17 cellular contexts compared by ENCODE assay signal in the genomic region with DNA sequence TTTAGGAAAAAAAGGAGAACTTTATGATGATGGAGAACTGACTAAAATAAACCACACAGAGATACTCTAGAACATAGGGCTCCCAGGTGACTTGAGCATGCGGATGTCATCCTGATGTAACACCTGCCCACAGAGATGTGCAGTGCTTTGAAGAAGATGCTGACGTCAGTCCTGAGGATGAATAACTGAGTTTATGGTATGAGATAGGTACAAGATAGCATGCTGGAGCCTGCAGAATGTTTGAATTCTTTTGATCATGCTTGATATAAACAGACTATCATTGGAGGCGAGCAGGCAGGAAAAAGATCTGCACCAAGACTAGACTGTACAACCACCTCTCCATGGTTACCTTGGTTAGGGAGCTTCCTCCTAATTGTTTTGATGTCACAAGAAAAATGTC. TPM values are rescaled to one million over a fixed set of nuclear protein-coding genes. Genes with fewer than 3 reads are reported as not detected.
A peak's percentile ranks its signal among the peaks of the same experiment; 100 is the strongest.
DNase-seq lines count a peak whose midpoint lies in the region; ATAC-seq and TF ChIP-seq lines count a peak whose summit lies in the region.
"Had no signal": no experiment of that assay in that cellular context is flagged by ENCODE, and none has a peak within 500 bp of the region (broad histone marks: within the 10 kb centered on the region; RNA-seq: fewer than 3 reads in every experiment).

No MANE protein-coding gene starts in this region.

- TF ChIP-seq CTCF in epithelial cell of esophagus (IDR thresholded peaks at IDR 0.05; ENCODE audit: insufficient read depth, low read depth, low read length, missing control alignments): no peak

- H3K27me3 Mint-ChIP-seq in activated CD4-positive, alpha-beta memory T cell treated with anti-CD3 and anti-CD28 coated beads, Interleukin-2, amount 10 ng/mL, durations not matched to agents 7 days and 5 days: no peaks in the 10 kb centered on the region

- no peaks in the 10 kb centered on the region for H3K9me3 ChIP-seq in thymus (ENCODE audit: control insufficient read depth)

- H3K4me1 Mint-ChIP-seq in activated CD4-positive, alpha-beta memory T cell treated with anti-CD3 and anti-CD28 coated beads, Interleukin-2, amount 10 ng/mL, durations not matched to agents 7 days and 5 days: peaks cover 49% of the 10 kb centered on the region

- H3K27ac Mint-ChIP-seq in activated CD4-positive, alpha-beta memory T cell treated with anti-CD3 and anti-CD28 coated beads, Interleukin-2, amount 10 ng/mL, durations not matched to agents 7 days and 5 days: peak overlapping the region; percentile 40

- H3K27ac ChIP-seq in thymus (ENCODE audit: low read depth): peak overlapping the region; percentile 21
- H3K27ac ChIP-seq: left lung, suprapubic skin had no signal

- H3K36me3 Mint-ChIP-seq in activated CD4-positive, alpha-beta memory T cell treated with anti-CD3 and anti-CD28 coated beads, Interleukin-2, amount 10 ng/mL, durations not matched to agents 7 days and 5 days (ENCODE audit: low read depth): peaks cover 56% of the 10 kb centered on the region

- POLR2A ChIA-PET in activated CD4-positive, alpha-beta memory T cell treated with anti-CD3 and anti-CD28 coated beads, Interleukin-2, amount 10 ng/mL, durations not matched to agents 7 days and 5 days (lab: Charles Lee): interaction anchor here (1.0 to 5.9 kb wide), 2 partner anchors 9 to 100 kb away, joined by 3 to 40 read pairs; no protein-coding TSS in a partner anchor

- no peaks in the 10 kb centered on the region for H3K27me3 ChIP-seq in thymus (ENCODE audit: control insufficient read depth, insufficient read depth)
- H3K27me3 ChIP-seq: left lung, suprapubic skin had no signal

- peak; percentile 60 for DNase-seq in stimulated activated CD4-positive, alpha-beta T cell treated with anti-CD3 and anti-CD28 coated beads, Interleukin-1b, Interleukin-23, amount 100 ng/mL, for 48 hours
- no peak for DNase-seq in stimulated activated CD4-positive, alpha-beta T cell treated with anti-CD3 and anti-CD28 coated beads, Interleukin-2, amount 100 ng/mL, for 48 hours
- no peak for DNase-seq in activated CD4-positive, alpha-beta memory T cell treated with anti-CD3 and anti-CD28 coated beads, Interleukin-2, amount 10 ng/mL, durations not matched to agents 7 days and 5 days
- DNase-seq in epithelial cell of esophagus (ENCODE audit: low read depth) (peak; percentile 91), DMS114 treated with DMSO at 0.1 percent for 48 hours (lab: John Stamatoyannopoulos, UW; ENCODE audit: unreplicated experiment) (no peak), amniotic stem cell (lab: John Stamatoyannopoulos, UW) (no peak)
- DNase-seq: foreskin fibroblast, left lung, MM.1S, NCI-H2029, posterior cingulate gyrus had no signal

- no peak overlapping the region for H3K4me3 Mint-ChIP-seq in activated CD4-positive, alpha-beta memory T cell treated with anti-CD3 and anti-CD28 coated beads, Interleukin-2, amount 10 ng/mL, durations not matched to agents 7 days and 5 days

- ATAC-seq in GM18519 (IDR thresholded peaks at IDR 0.05; ENCODE audit: low FRiP score, unreplicated experiment): no peak
- ATAC-seq: HCT116, left lung, Panc1, SK-N-SH treated with all-trans-retinoic acid at 6 μM for 48 hours had no signal

- no peaks in the 10 kb centered on the region for H3K4me1 ChIP-seq in thymus (ENCODE audit: control insufficient read depth, insufficient read depth, low read length)
- H3K4me1 ChIP-seq: left lung, suprapubic skin had no signal

- WGBS in thymus: 82% methylated on average over 3 of the region's 3 CpGs

- CTCF ChIA-PET in activated CD4-positive, alpha-beta memory T cell treated with anti-CD3 and anti-CD28 coated beads, Interleukin-2, amount 10 ng/mL, durations not matched to agents 7 days and 5 days (lab: Charles Lee): no interaction called here

- H3K9me3 Mint-ChIP-seq in activated CD4-positive, alpha-beta memory T cell treated with anti-CD3 and anti-CD28 coated beads, Interleukin-2, amount 10 ng/mL, durations not matched to agents 7 days and 5 days: peaks cover 28% of the 10 kb centered on the region

- H3K4me3 ChIP-seq in epithelial cell of esophagus (ENCODE audit: low read length): no peak overlapping the region
- no peak overlapping the region for H3K4me3 ChIP-seq in thymus (ENCODE audit: low read length)
- H3K4me3 ChIP-seq: left lung, suprapubic skin had no signal

- no peaks in the 10 kb centered on the region for H3K36me3 ChIP-seq in thymus (ENCODE audit: control insufficient read depth, insufficient read depth)
- H3K36me3 ChIP-seq: left lung, suprapubic skin had no signal

RNA-seq across cellular contexts. Expression of gene CCR4, which starts 12.4 kb away (rescaled TPM):
- total RNA-seq in activated CD4-positive, alpha-beta memory T cell treated with anti-CD3 and anti-CD28 coated beads, Interleukin-2, amount 10 ng/mL, durations not matched to agents 7 days and 5 days: 100 to 1,000 TPM; 117 to 118 TPM
- polyA plus RNA-seq in thymus: 27.9 TPM

Comparison
In these comparisons a context has a peak if more than half of its experiments do, and no peak if none do; other contexts are left out.
1. DNase-seq: peak in stimulated activated CD4-positive, alpha-beta T cell treated with anti-CD3 and anti-CD28 coated beads, Interleukin-1b, Interleukin-23, amount 100 ng/mL, for 48 hours (single experiment) and epithelial cell of esophagus (single experiment); none in stimulated activated CD4-positive, alpha-beta T cell treated with anti-CD3 and anti-CD28 coated beads, Interleukin-2, amount 100 ng/mL, for 48 hours (0 of 2), activated CD4-positive, alpha-beta memory T cell treated with anti-CD3 and anti-CD28 coated beads, Interleukin-2, amount 10 ng/mL, durations not matched to agents 7 days and 5 days (single experiment), DMS114 treated with DMSO at 0.1 percent for 48 hours (single experiment) and amniotic stem cell (single experiment).